Comparison of ENCODE assay signal across 20 cellular contexts in genomic region chr6:125262026-125263013, GRCh38. TPM values are rescaled to one million over a fixed set of nuclear protein-coding genes. Genes with fewer than 3 reads are reported as not detected.
A peak's percentile ranks its signal among the peaks of the same experiment; 100 is the strongest.
DNase-seq lines count a peak whose midpoint lies in the region; ATAC-seq, FAIRE-seq and TF ChIP-seq lines count a peak whose summit lies in the region.
"Had no signal": no experiment of that assay in that cellular context is flagged by ENCODE, and none has a peak within 500 bp of the region (broad histone marks: within the 10 kb centered on the region; RNA-seq: fewer than 3 reads in every experiment).

No MANE protein-coding gene starts in this region.

- peak overlapping the region; percentile 86; the same call in 1 of the 2 replicates for H4K5ac ChIP-seq in IMR-90 (ENCODE audit: low read depth, low read length)

- H4K20me1 ChIP-seq in IMR-90 (ENCODE audit: insufficient read depth, low read length), result no peaks in the 10 kb centered on the region
- no peaks in the 10 kb centered on the region for H4K20me1 ChIP-seq in HepG2 (ENCODE audit: insufficient read depth, low read length)

- peak overlapping the region; percentile 100 for H2BK5ac ChIP-seq in IMR-90 (ENCODE audit: low read depth, low read length, poor library complexity, severe bottlenecking)

- DNase-seq in AG09309 (ENCODE audit: low read depth), result peak; percentile 66
- DNase-seq in IMR-90, result peak; percentile 84
- DNase-seq in brain microvascular endothelial cell, result peak; percentile 74
- DNase-seq in HepG2 (ENCODE audit: low spot score), result no peak
- DNase-seq in effector CD8-positive, alpha-beta T cell (lab: John Stamatoyannopoulos, UW), result no peak
- no peak for DNase-seq in stimulated activated CD4-positive, alpha-beta T cell treated with anti-CD3 and anti-CD28 coated beads, Interleukin-4, amount 100 ng/mL, for 4 hours
- no peak for DNase-seq in activated CD4-positive, alpha-beta T cell treated with anti-CD3 and anti-CD28 coated beads for 48 hours
- DNase-seq in C1 segment of cervical spinal cord (lab: John Stamatoyannopoulos, UW), result no peak
- DNase-seq: activated CD4-positive, alpha-beta memory T cell treated with anti-CD3 and anti-CD28 coated beads, Interleukin-2, amount 10 ng/mL, durations not matched to agents 7 days and 5 days; activated effector memory CD4-positive, alpha-beta T cell treated with anti-CD3 and anti-CD28 coated beads, Interleukin-2, amount 50 U/mL, for 16 hours; CD4-positive, CD25-positive, alpha-beta regulatory T cell; GDM1; NCI-H1105; stimulated activated CD4-positive, alpha-beta T cell treated with anti-CD3 and anti-CD28 coated beads, Interleukin-4, amount 100 ng/mL, for 24 hours; stimulated activated naive B cell treated with anti-CD40 and anti-IgM and Interleukin-4, amounts not matched to agents 10 μg/mL and 1 μg/mL and 100 μg/mL, for 72 hours; T-helper 9 cell had no signal

- H4K91ac ChIP-seq in IMR-90 (ENCODE audit: insufficient read depth, low read depth, low read length), result peak overlapping the region; percentile 97

- H3K9ac ChIP-seq in IMR-90 (ENCODE audit: low read depth, low read length), result peak overlapping the region; percentile 36; the same call in 1 of the 2 replicates
- no peak overlapping the region for H3K9ac ChIP-seq in HepG2 (ENCODE audit: insufficient read depth, low read depth, low read length)

- CTCF ChIA-PET in IMR-90 (lab: Yijun Ruan, JAX) (interaction anchor here (1.4 kb wide), 1 partner anchor 70 kb away, joined by 5 read pairs; no protein-coding TSS in a partner anchor), HepG2 (lab: Yijun Ruan, JAX; ENCODE audit: low intra/inter-chr PET ratio, low total read pairs) (no interaction called here)

- H3K9me3 ChIP-seq in IMR-90 (ENCODE audit: control insufficient read depth, insufficient read depth, low read length) (no peaks in the 10 kb centered on the region), HepG2 (ENCODE audit: low read length) (no peaks in the 10 kb centered on the region)

- peak overlapping the region; percentile 100 for H2BK120ac ChIP-seq in IMR-90 (ENCODE audit: low read depth, low read length)

- H3K56ac ChIP-seq in IMR-90 (ENCODE audit: extremely low read depth, insufficient read depth, low read length), result peak overlapping the region; percentile 94

- peak overlapping the region; percentile 82 to 98 for H4K8ac ChIP-seq in IMR-90 (ENCODE audit: low read depth in 2 of 2, low read length in 2 of 2)

- in situ Hi-C loops in IMR-90 (cut with MboI; ENCODE audit: low sequenced_read_pairs) (no loop called here), brain microvascular endothelial cell (cut with HindIII; ENCODE audit: low pct_ligation_motif_present, low sequenced_read_pairs) (no loop called here), HepG2 (cut with HindIII; ENCODE audit: extremely low pct_ligation_motif_present, low pct_unique_long_range_greater_than_20kb) (no loop called here)

- H2AK5ac ChIP-seq in IMR-90 (ENCODE audit: low read depth, low read length), result peak overlapping the region; percentile 95

- TF ChIP-seq POLR2A in IMR-90 (IDR thresholded peaks at IDR 0.05; ENCODE audit: low read depth, low read length) (no peak), HepG2 (IDR thresholded peaks at IDR 0.05; ENCODE audit: insufficient read depth in 1 of 2, low read depth in 2 of 2, low read length in 2 of 2) (no peak)

- H3K14ac ChIP-seq in IMR-90 (replicated peaks; ENCODE audit: low read depth, low read length), result peak overlapping the region; percentile 97

- no peaks in the 10 kb centered on the region; the same call in none of the 2 replicates for H3K9me1 ChIP-seq in IMR-90 (ENCODE audit: insufficient read depth, low read length)

- peak overlapping the region; percentile 99 for H3K23ac ChIP-seq in IMR-90 (ENCODE audit: low read depth, low read length)

- intact Hi-C loops in IMR-90 (cut with micrococcal nuclease), result loop anchor here (1.0 kb wide), 1 partner anchor 109 kb away; the partner anchor contains the start of gene TPD52L1
- intact Hi-C loops in HepG2 (cut with micrococcal nuclease; ENCODE audit: unreplicated experiment), result no loop called here

- no peaks in the 10 kb centered on the region for H3K79me2 ChIP-seq in HepG2 (ENCODE audit: insufficient read depth, low read length)

- H3K18ac ChIP-seq in IMR-90 (ENCODE audit: low read depth, low read length), result peak overlapping the region; percentile 95

- no peaks in the 10 kb centered on the region for H3K36me3 ChIP-seq in IMR-90 (ENCODE audit: control insufficient read depth, insufficient read depth, low read length)
- no peaks in the 10 kb centered on the region for H3K36me3 ChIP-seq in brain microvascular endothelial cell (replicated peaks)
- H3K36me3 ChIP-seq in HepG2 (replicated peaks in 1 of 2; ENCODE audit: control insufficient read depth in 1 of 2, insufficient read depth in 2 of 2, low read length in 2 of 2), result no peaks in the 10 kb centered on the region

- H2AFZ ChIP-seq in IMR-90 (replicated peaks; ENCODE audit: low read length, poor library complexity) (peak overlapping the region; percentile 86), HepG2 (ENCODE audit: low read length) (no peak overlapping the region)

- H3K4me2 ChIP-seq in IMR-90 (ENCODE audit: low read depth, low read length), result peak overlapping the region; percentile 66; the same call in 1 of the 2 replicates
- no peak overlapping the region for H3K4me2 ChIP-seq in HepG2 (ENCODE audit: low read depth, low read length)

- dilution Hi-C loops in IMR-90 (cut with HindIII; ENCODE audit: low sequenced_read_pairs, unreplicated experiment), result no loop called here

- H3K27me3 ChIP-seq in IMR-90 (ENCODE audit: control insufficient read depth, insufficient read depth, low read length) (no peaks in the 10 kb centered on the region), brain microvascular endothelial cell (replicated peaks) (no peaks in the 10 kb centered on the region), HepG2 (ENCODE audit: control insufficient read depth in 1 of 2, insufficient read depth in 2 of 2, low read length in 2 of 2) (no peaks in the 10 kb centered on the region)

- H3K4me3 ChIP-seq in AG09309 (ENCODE audit: control insufficient read depth, low read depth, low read length), result no peak overlapping the region
- peak overlapping the region; percentile 26; the same call in 1 of the 2 replicates for H3K4me3 ChIP-seq in IMR-90 (ENCODE audit: insufficient read depth, low read depth, low read length)
- no peak overlapping the region for H3K4me3 ChIP-seq in brain microvascular endothelial cell (ENCODE audit: low read depth, low read length)
- no peak overlapping the region for H3K4me3 ChIP-seq in HepG2 (replicated peaks in 1 of 3; ENCODE audit: insufficient read depth in 1 of 3, low read depth in 2 of 3, low read length in 3 of 3)

- peaks cover 6 to 7% of the 10 kb centered on the region in 2 experiments; a peak in 1 of 4 replicates for H3K79me1 ChIP-seq in IMR-90 (ENCODE audit: low read depth in 1 of 2, low read length in 2 of 2)

- peak overlapping the region; percentile 93 for H3K27ac ChIP-seq in IMR-90 (ENCODE audit: insufficient read depth, low read length)
- peak overlapping the region; percentile 74 for H3K27ac ChIP-seq in brain microvascular endothelial cell
- H3K27ac ChIP-seq in HepG2 (ENCODE audit: extremely low read length, insufficient read depth, low read length), result no peak overlapping the region
- H3K27ac ChIP-seq: epithelial cell of prostate had no signal

- H2BK20ac ChIP-seq in IMR-90 (ENCODE audit: low read depth, low read length), result peak overlapping the region; percentile 100

- TF ChIP-seq CTCF in AG09309 (IDR thresholded peaks at IDR 0.05; ENCODE audit: control insufficient read depth, insufficient read depth, low read depth, low read length, missing control alignments), result no peak
- no peak for TF ChIP-seq CTCF in IMR-90 (conservative IDR thresholded peaks at IDR 0.05; ENCODE audit: low read depth, low read length)
- no peak for TF ChIP-seq CTCF in brain microvascular endothelial cell (IDR thresholded peaks at IDR 0.05; ENCODE audit: low read depth, low read length, missing control alignments)
- no peak for TF ChIP-seq CTCF in HepG2 (CRISPR knock-in tag; IDR thresholded peaks at IDR 0.05)

- TF ChIP-seq EP300 in HepG2 (IDR thresholded peaks at IDR 0.05; ENCODE audit: low read depth in 2 of 2, low read length in 2 of 2), result no peak
- no peak for TF ChIP-seq EP300 in HepG2 (CRISPR knock-in tag; IDR thresholded peaks at IDR 0.05; ENCODE audit: borderline replicate concordance)

- ATAC-seq in IMR-90 (ENCODE audit: low read depth), result peak; percentile 88
- ATAC-seq in HepG2, result peak; percentile 74
- ATAC-seq: stimulated activated naive B cell treated with anti-CD40 and anti-IgM and Interleukin-4, amounts not matched to agents 10 μg/mL and 1 μg/mL and 100 μg/mL, for 72 hours had no signal

- peak overlapping the region; percentile 96 for H2BK15ac ChIP-seq in IMR-90 (ENCODE audit: low read depth, low read length)

- BruUV-seq in IMR-90 (replicated peaks; lab: Mats Ljungman, UMichigan), result no TSS peak
- BruUV-seq in HepG2 (replicated peaks; lab: Mats Ljungman, UMichigan), result no TSS peak

- peak overlapping the region; percentile 93 for H3K4ac ChIP-seq in IMR-90 (ENCODE audit: low read depth, low read length)

- FAIRE-seq in HepG2 (lab: Jason Lieb, UNC), result no peak
- FAIRE-seq: H54, HTR-8/SVneo, RCC 7860 had no signal

- no CpG with 5 or more reads among the region's 12 CpGs for WGBS in IMR-90 (ENCODE audit: extremely low coverage in 2 of 2, insufficient read length in 1 of 2), 2 experiments
- WGBS in HepG2 (ENCODE audit: low lambda C conversion rate), result 44% methylated on average over 11 of the region's 12 CpGs

- TF ChIP-seq RAD21 in IMR-90 (IDR thresholded peaks at IDR 0.05; ENCODE audit: low read length), result no peak
- TF ChIP-seq RAD21 in HepG2 (CRISPR knock-in tag; IDR thresholded peaks at IDR 0.05), result no peak

- POLR2A ChIA-PET in IMR-90 (lab: Charles Lee; ENCODE audit: unreplicated experiment) (no interaction called here), HepG2 (lab: Yijun Ruan, JAX) (no interaction called here)

- H2AK9ac ChIP-seq in IMR-90 (replicated peaks; ENCODE audit: low read depth, low read length, poor library complexity), result peak overlapping the region; percentile 86

- H3K4me1 ChIP-seq in IMR-90 (ENCODE audit: control insufficient read depth, insufficient read depth, low read length) (peaks cover 6% of the 10 kb centered on the region), HepG2 (ENCODE audit: insufficient read depth, low read length) (no peaks in the 10 kb centered on the region)

RNA-seq across cellular contexts. Expression of gene HDDC2, which starts 39.4 kb away (rescaled TPM):
- total RNA-seq in IMR-90 (2012; rRNA removed) (40.9 and 51.4 TPM in 2 replicates), HepG2 (2016; rRNA removed; fragmentation: Illumina TruSeq; extraction: Trizol) (78.7 and 90.7 TPM in 2 replicates)
- polyA plus RNA-seq in IMR-90 (2012; rRNA removed) (61.5 and 68.6 TPM in 2 replicates), HepG2 (2011; rRNA removed) (67.3 and 76.7 TPM in 2 replicates)
- polyA plus RNA-seq in IMR-90 (2012; cell fraction: cytosol; rRNA removed), result 50.9 and 52.6 TPM in 2 replicates
- polyA plus RNA-seq in IMR-90 (2012; cell fraction: nucleus; rRNA removed; ENCODE audit: low replicate concordance), result 12.9 and 36.9 TPM in 2 replicates
- total RNA-seq in HepG2 (2016; cell fraction: cytosol; rRNA removed; fragmentation: Illumina TruSeq; extraction: Trizol; ENCODE audit: low read depth), result 88.3 and 123 TPM in 2 replicates
- 78.6 and 90.1 TPM in 2 replicates for total RNA-seq in HepG2 (2016; cell fraction: insoluble cytoplasmic fraction; rRNA removed; fragmentation: Illumina TruSeq; extraction: Trizol)
- total RNA-seq in HepG2 (2016; cell fraction: membrane; rRNA removed; fragmentation: Illumina TruSeq; extraction: Trizol), result 109 and 116 TPM in 2 replicates
- 36.7 and 41.9 TPM in 2 replicates for total RNA-seq in HepG2 (2016; cell fraction: nucleus; rRNA removed; fragmentation: Illumina TruSeq; extraction: Trizol)
- polyA plus RNA-seq in HepG2 (2011; cell fraction: cytosol; rRNA removed), result 67.0 and 70.1 TPM in 2 replicates
- polyA plus RNA-seq in HepG2 (2011; cell fraction: nucleus; rRNA removed), result 28.7 and 34.1 TPM in 2 replicates
- 43.8 and 65.4 TPM in 2 replicates for polyA plus RNA-seq in HepG2 (2012)
- 157 and 182 TPM in 2 replicates for polyA plus RNA-seq in HepG2 (2016; cell fraction: cytosol; fragmentation: Illumina TruSeq; extraction: Trizol; ENCODE audit: low read depth)
- 117 and 122 TPM in 2 replicates for polyA plus RNA-seq in HepG2 (2016; cell fraction: insoluble cytoplasmic fraction; fragmentation: Illumina TruSeq; extraction: Trizol; ENCODE audit: low read depth)
- polyA plus RNA-seq in HepG2 (2016; cell fraction: membrane; fragmentation: Illumina TruSeq; extraction: Trizol; ENCODE audit: low read depth), result 128 and 148 TPM in 2 replicates
- polyA plus RNA-seq in HepG2 (2016; cell fraction: nucleus; fragmentation: Illumina TruSeq; extraction: Trizol; ENCODE audit: insufficient read depth, low read depth), result 66.5 and 70.9 TPM in 2 replicates
- polyA minus RNA-seq in HepG2 (2011; rRNA and poly(A)+ RNA removed; ENCODE audit: low replicate concordance), result 17.2 and 19.5 TPM in 2 replicates
- polyA minus RNA-seq in HepG2 (2011; cell fraction: cytosol; rRNA and poly(A)+ RNA removed), result 16.6 and 17.1 TPM in 2 replicates
- 43.1 and 51.2 TPM in 2 replicates for polyA minus RNA-seq in HepG2 (2011; cell fraction: nucleus; rRNA and poly(A)+ RNA removed)

Comparison
In these comparisons a context has a peak if more than half of its experiments do, and no peak if none do; other contexts are left out.
1. DNase-seq: peak in AG09309 (single experiment), IMR-90 (single experiment) and brain microvascular endothelial cell (single experiment); none in HepG2 (single experiment), effector CD8-positive, alpha-beta T cell (single experiment), stimulated activated CD4-positive, alpha-beta T cell treated with anti-CD3 and anti-CD28 coated beads, Interleukin-4, amount 100 ng/mL, for 4 hours (0 of 2), activated CD4-positive, alpha-beta T cell treated with anti-CD3 and anti-CD28 coated beads for 48 hours (single experiment) and C1 segment of cervical spinal cord (0 of 14).